9 cellular contexts compared by ENCODE assay signal in the genomic region with DNA sequence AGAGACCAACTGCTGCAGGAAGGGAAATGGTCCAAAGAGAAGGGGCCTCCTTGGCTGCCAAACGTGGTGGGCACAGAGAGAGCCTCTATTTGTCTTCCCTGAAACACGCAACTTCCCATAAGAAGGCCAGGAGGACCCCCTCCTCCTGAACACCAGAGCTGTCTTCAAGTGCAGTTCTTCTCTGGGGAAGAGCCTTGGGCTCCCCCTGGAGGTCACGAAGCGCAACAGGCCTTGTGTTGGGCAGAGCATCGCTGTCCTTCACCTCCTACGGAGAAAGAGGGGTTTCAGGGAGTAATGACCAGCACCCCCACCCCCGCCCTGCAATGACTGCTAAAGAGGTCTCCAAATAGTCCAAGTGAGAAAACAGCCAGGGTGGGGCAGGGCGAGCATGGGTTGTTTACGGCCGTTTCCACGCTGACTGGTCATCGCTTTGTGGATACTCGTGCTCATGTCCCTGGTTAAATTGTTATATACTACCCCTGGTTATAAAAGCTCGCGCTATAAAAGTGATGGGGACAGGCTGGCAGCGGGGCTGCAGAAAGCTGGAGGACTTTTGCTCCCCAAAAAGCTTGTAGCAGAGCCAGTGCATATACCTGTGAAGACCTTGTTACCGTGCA.
DNase-seq lines count a peak whose midpoint lies in the region; ATAC-seq and TF ChIP-seq lines count a peak whose summit lies in the region.
"Had no signal": no experiment of that assay in that cellular context is flagged by ENCODE, and none has a peak within 500 bp of the region (broad histone marks: within the 10 kb centered on the region; RNA-seq: fewer than 3 reads in every experiment).

No MANE protein-coding gene starts in this region.

- no peak overlapping the region for H3K4me3 Mint-ChIP-seq in CD4-positive, alpha-beta T cell
- no peak overlapping the region for H3K4me3 Mint-ChIP-seq in neural crest cell
- H3K4me3 Mint-ChIP-seq in effector memory CD8-positive, alpha-beta T cell = no peak overlapping the region

- TF ChIP-seq CTCF in CD4-positive, alpha-beta T cell (IDR thresholded peaks at IDR 0.05) = peak; percentile 53
- TF ChIP-seq CTCF in dorsolateral prefrontal cortex (IDR thresholded peaks at IDR 0.05 in 54 of 56, conservative IDR thresholded peaks at IDR 0.05 in 2 of 56; ENCODE audit: low read depth in 1 of 56, partially characterized antibody in 56 of 56) (peak; percentile 24 to 85 (median 77)), neural crest cell (conservative IDR thresholded peaks at IDR 0.05) (peak; percentile 89)

- no peaks in the 10 kb centered on the region for H3K36me3 Mint-ChIP-seq in CD4-positive, alpha-beta T cell (ENCODE audit: low read depth)
- no peaks in the 10 kb centered on the region for H3K36me3 Mint-ChIP-seq in neural crest cell (ENCODE audit: low read depth)
- H3K36me3 Mint-ChIP-seq in effector memory CD8-positive, alpha-beta T cell (ENCODE audit: insufficient read depth) = no peaks in the 10 kb centered on the region

- intact Hi-C loops in CD4-positive, alpha-beta T cell (cut with DNase I, micrococcal nuclease) = loop anchor here in 1 of 2 experiments (2.0 kb wide), 1 partner anchor 752 kb away; no protein-coding TSS in a partner anchor
- intact Hi-C loops in dorsolateral prefrontal cortex (cut with DNase I) = no loop called here

- POLR2A ChIA-PET in CD4-positive, alpha-beta T cell (lab: Charles Lee) = no interaction called here

- no peaks in the 10 kb centered on the region for H3K9me3 Mint-ChIP-seq in CD4-positive, alpha-beta T cell
- no peaks in the 10 kb centered on the region for H3K9me3 Mint-ChIP-seq in neural crest cell
- peaks cover 0 to 11% of the 10 kb centered on the region in 2 donors for H3K9me3 Mint-ChIP-seq in effector memory CD8-positive, alpha-beta T cell

- no peaks in the 10 kb centered on the region for H3K9me3 ChIP-seq in CD4-positive, alpha-beta T cell (ENCODE audit: control insufficient read depth, low read length)

- DNase-seq in CD4-positive, alpha-beta T cell = peak in 4 of 10 experiments; percentile 6 to 35 (median 8)
- peak; percentile 70 for DNase-seq in H7
- peak; percentile 32 for DNase-seq in SK-N-DZ (ENCODE audit: low spot score)
- DNase-seq in dorsolateral prefrontal cortex = peak in 3 of 10 donors; percentile 26 to 61 (median 38)
- DNase-seq in neural crest cell (ENCODE audit: low read depth, low spot score) = peak; percentile 50
- DNase-seq in effector memory CD8-positive, alpha-beta T cell = no peak

- no peaks in the 10 kb centered on the region for H3K27me3 ChIP-seq in CD4-positive, alpha-beta T cell (ENCODE audit: control insufficient read depth, insufficient read depth, low read length)
- H3K27me3 ChIP-seq in H7 (ENCODE audit: control insufficient read depth, insufficient read depth, low read length) (no peaks in the 10 kb centered on the region), dorsolateral prefrontal cortex (no peaks in the 10 kb centered on the region)

- CTCF ChIA-PET in CD4-positive, alpha-beta T cell (lab: Charles Lee) = no interaction called here

- H3K4me3 ChIP-seq in H7 (ENCODE audit: insufficient read depth, low read depth, low read length) (no peak overlapping the region), dorsolateral prefrontal cortex (no peak overlapping the region)

- H3K4me1 Mint-ChIP-seq in CD4-positive, alpha-beta T cell (ENCODE audit: low read depth) = no peaks in the 10 kb centered on the region
- no peaks in the 10 kb centered on the region for H3K4me1 Mint-ChIP-seq in neural crest cell
- H3K4me1 Mint-ChIP-seq in effector memory CD8-positive, alpha-beta T cell (ENCODE audit: low read depth in 2 of 2) = no peaks in the 10 kb centered on the region

- no peaks in the 10 kb centered on the region for H3K36me3 ChIP-seq in H7 (replicated peaks; ENCODE audit: control insufficient read depth, insufficient read depth, low read length)

- peaks cover 8% of the 10 kb centered on the region for H3K27me3 Mint-ChIP-seq in CD4-positive, alpha-beta T cell
- no peaks in the 10 kb centered on the region for H3K27me3 Mint-ChIP-seq in neural crest cell (ENCODE audit: low read depth)
- H3K27me3 Mint-ChIP-seq in effector memory CD8-positive, alpha-beta T cell = no peaks in the 10 kb centered on the region

- no peak overlapping the region for H3K27ac ChIP-seq in CD4-positive, alpha-beta T cell (ENCODE audit: low read depth, low read length)
- no peak overlapping the region for H3K27ac ChIP-seq in dorsolateral prefrontal cortex
- H3K27ac ChIP-seq: epithelial cell of prostate had no signal

- no peak overlapping the region for H3K27ac Mint-ChIP-seq in CD4-positive, alpha-beta T cell
- no peak overlapping the region for H3K27ac Mint-ChIP-seq in neural crest cell (ENCODE audit: unreplicated experiment)
- H3K27ac Mint-ChIP-seq in effector memory CD8-positive, alpha-beta T cell = no peak overlapping the region

- ATAC-seq in CD4-positive, alpha-beta T cell (ENCODE audit: poor library complexity) = no peak
- ATAC-seq in GM21381 (IDR thresholded peaks at IDR 0.05; ENCODE audit: unreplicated experiment) = no peak
- no peak for ATAC-seq in GM18502 (IDR thresholded peaks at IDR 0.05; ENCODE audit: poor library complexity, unreplicated experiment)
- no peak for ATAC-seq in effector memory CD8-positive, alpha-beta T cell (replicated peaks)

Comparison
In these comparisons a context has a peak if more than half of its experiments do, and no peak if none do; other contexts are left out.
1. DNase-seq: peak in H7 (single experiment), SK-N-DZ (single experiment) and neural crest cell (single experiment); none in effector memory CD8-positive, alpha-beta T cell (0 of 3).
2. Peak in every context shown above with its lines, with median percentiles within 50 percentile points of each other: CTCF ChIP-seq.